ENCODE assay signal across 11 cellular contexts in the genomic region with DNA sequence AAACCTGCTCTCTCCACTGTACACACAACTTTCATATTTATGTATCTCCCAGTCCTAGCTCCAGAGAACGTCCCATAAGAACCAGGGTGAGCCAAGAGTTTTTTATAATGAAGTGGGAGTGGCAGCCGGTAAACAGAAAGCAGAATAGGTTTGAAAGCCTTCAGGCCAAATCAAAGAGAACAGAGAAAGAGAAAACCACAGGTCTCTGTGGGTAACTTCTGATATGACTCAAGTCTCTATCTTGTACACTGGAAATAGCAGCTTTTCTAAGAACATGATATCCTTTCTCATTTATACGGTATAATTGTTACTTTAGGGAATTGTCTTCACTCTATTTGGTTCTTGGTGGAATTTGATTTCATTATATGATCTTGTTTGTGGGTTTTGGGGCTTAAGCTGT.
DNase-seq lines count a peak whose midpoint lies in the region; ATAC-seq and TF ChIP-seq lines count a peak whose summit lies in the region.
"Had no signal": no experiment of that assay in that cellular context is flagged by ENCODE, and none has a peak within 500 bp of the region (broad histone marks: within the 10 kb centered on the region; RNA-seq: fewer than 3 reads in every experiment).

No MANE protein-coding gene starts in this region.

- intact Hi-C loops in gastrocnemius medialis (cut with DNase I; ENCODE audit: low total_unique reads): loop anchor here (10.0 kb wide), 1 partner anchor 47 kb away; no protein-coding TSS in a partner anchor

- no peak for TF ChIP-seq POLR2A in gastrocnemius medialis (IDR thresholded peaks at IDR 0.05)

- H3K36me3 ChIP-seq in gastrocnemius medialis: no peaks in the 10 kb centered on the region
- H3K36me3 ChIP-seq: lower lobe of right lung had no signal

- peak overlapping the region; percentile 79 for H3K27ac Mint-ChIP-seq in neural crest cell (ENCODE audit: unreplicated experiment)
- H3K27ac Mint-ChIP-seq: stimulated activated naive CD8-positive, alpha-beta T cell treated with anti-CD3 and anti-CD28 coated beads, Interleukin-15, Interleukin-2, amounts not matched to agents 100 ng/mL and 50 ng/mL, for 24 hours had no signal

- peak; percentile 100 for ATAC-seq in GM19035 (IDR thresholded peaks at IDR 0.05; ENCODE audit: unreplicated experiment)
- ATAC-seq in HG02571 (IDR thresholded peaks at IDR 0.05; ENCODE audit: unreplicated experiment): peak; percentile 91
- ATAC-seq in HG03460 (IDR thresholded peaks at IDR 0.05; ENCODE audit: unreplicated experiment): peak; percentile 96
- ATAC-seq in gastrocnemius medialis: no peak
- ATAC-seq: lower lobe of right lung had no signal

- H3K9me3 Mint-ChIP-seq in neural crest cell: peaks cover 3% of the 10 kb centered on the region

- no peak overlapping the region for H3K4me3 ChIP-seq in gastrocnemius medialis
- H3K4me3 ChIP-seq: lower lobe of right lung, skin epidermis had no signal

- no peak overlapping the region for H3K27ac ChIP-seq in gastrocnemius medialis
- H3K27ac ChIP-seq: lower lobe of right lung, skin epidermis had no signal

- H3K27me3 Mint-ChIP-seq in neural crest cell (ENCODE audit: low read depth): no peaks in the 10 kb centered on the region
- H3K27me3 Mint-ChIP-seq: stimulated activated naive CD8-positive, alpha-beta T cell treated with anti-CD3 and anti-CD28 coated beads, Interleukin-15, Interleukin-2, amounts not matched to agents 100 ng/mL and 50 ng/mL, for 24 hours had no signal

- no peak overlapping the region for H3K4me3 Mint-ChIP-seq in neural crest cell
- H3K4me3 Mint-ChIP-seq: stimulated activated naive CD8-positive, alpha-beta T cell treated with anti-CD3 and anti-CD28 coated beads, Interleukin-15, Interleukin-2, amounts not matched to agents 100 ng/mL and 50 ng/mL, for 24 hours had no signal

- H3K27me3 ChIP-seq in gastrocnemius medialis: no peaks in the 10 kb centered on the region

- no peaks in the 10 kb centered on the region for H3K9me3 ChIP-seq in gastrocnemius medialis
- H3K9me3 ChIP-seq: lower lobe of right lung had no signal

- no peaks in the 10 kb centered on the region for H3K4me1 Mint-ChIP-seq in neural crest cell

- in situ Hi-C loops in gastrocnemius medialis (cut with MboI; ENCODE audit: low sequenced_read_pairs in 4 of 4): no loop called here

- no peak for TF ChIP-seq CTCF in neural crest cell (conservative IDR thresholded peaks at IDR 0.05)
- TF ChIP-seq CTCF in gastrocnemius medialis (IDR thresholded peaks at IDR 0.05 in 4 of 5, conservative IDR thresholded peaks at IDR 0.05 in 1 of 5): no peak

- H3K4me1 ChIP-seq in gastrocnemius medialis: no peaks in the 10 kb centered on the region
- H3K4me1 ChIP-seq: lower lobe of right lung had no signal

- H3K36me3 Mint-ChIP-seq in neural crest cell (ENCODE audit: low read depth): no peaks in the 10 kb centered on the region

- no peak for DNase-seq in neural crest cell (ENCODE audit: low read depth, low spot score)
- no peak for DNase-seq in central memory CD4-positive, alpha-beta T cell
- no peak for DNase-seq in NCI-H2081 treated with DMSO at 0.1 percent for 48 hours (lab: John Stamatoyannopoulos, UW)
- DNase-seq in gastrocnemius medialis: no peak
- DNase-seq: lower lobe of right lung, NCI-H774 had no signal

Comparison
In these comparisons a context has a peak if more than half of its experiments do, and no peak if none do; other contexts are left out.
1. ATAC-seq: peak in GM19035 (single experiment), HG02571 (single experiment) and HG03460 (single experiment); none in gastrocnemius medialis (0 of 2).